In genomic region chr4:138199568-138200235, GRCh38 we compare ENCODE assay signal across 8 cellular contexts. TPM values are rescaled to one million over a fixed set of nuclear protein-coding genes. Genes with fewer than 3 reads are reported as not detected.
DNase-seq lines count a peak whose midpoint lies in the region; ATAC-seq and TF ChIP-seq lines count a peak whose summit lies in the region.

No MANE protein-coding gene starts in this region.

- no peaks in the 10 kb centered on the region for H3K9me3 ChIP-seq in mammary epithelial cell (replicated peaks; ENCODE audit: insufficient read depth, low read length)
- no peaks in the 10 kb centered on the region for H3K9me3 ChIP-seq in osteoblast (ENCODE audit: low read depth, low read length)

- TF ChIP-seq CTCF in mammary epithelial cell (conservative IDR thresholded peaks at IDR 0.05 in 1 of 2, IDR thresholded peaks at IDR 0.05 in 1 of 2; ENCODE audit: extremely low read depth in 1 of 2, insufficient read depth in 1 of 2, low read depth in 1 of 2, low read length in 2 of 2) (no peak), osteoblast (IDR thresholded peaks at IDR 0.05; ENCODE audit: extremely low read depth, low read depth, low read length) (no peak)

- H3K9ac ChIP-seq in mammary epithelial cell (ENCODE audit: insufficient read depth, low read length), result peak overlapping the region; percentile 51

- BruUV-seq in mammary epithelial cell (replicated peaks; lab: Mats Ljungman, UMichigan), result TSS peak; percentile 97

- no peaks in the 10 kb centered on the region for H3K27me3 ChIP-seq in mammary epithelial cell (ENCODE audit: insufficient read depth, low read length)
- no peaks in the 10 kb centered on the region for H3K27me3 ChIP-seq in osteoblast (ENCODE audit: insufficient read depth, low read length)

- peak overlapping the region; percentile 81 for H3K27ac ChIP-seq in mammary epithelial cell (ENCODE audit: insufficient read depth, low read depth, low read length)
- H3K27ac ChIP-seq in osteoblast (ENCODE audit: low read depth, low read length), result peak overlapping the region; percentile 15

- peak; percentile 62 for ATAC-seq in HG03342 (IDR thresholded peaks at IDR 0.05; ENCODE audit: unreplicated experiment)

- H3K36me3 ChIP-seq in mammary epithelial cell (ENCODE audit: insufficient read depth, low read length) (no peaks in the 10 kb centered on the region), osteoblast (ENCODE audit: insufficient read depth, low read length) (no peaks in the 10 kb centered on the region)

- in situ Hi-C loops in mammary epithelial cell (cut with MboI; ENCODE audit: low sequenced_read_pairs in 2 of 2), result loop anchor here in 1 of 2 donors (25.0 kb wide), 1 partner anchor 162 kb away; no protein-coding TSS in a partner anchor

- dilution Hi-C loops in mammary epithelial cell (cut with HindIII; ENCODE audit: low sequenced_read_pairs), result no loop called here

- 22% methylated on average over 5 of the region's 5 CpGs for WGBS in mammary epithelial cell (ENCODE audit: low coverage, missing lambda C conversion rate)

- H3K79me2 ChIP-seq in mammary epithelial cell (ENCODE audit: insufficient read depth, low read length) (peaks cover 6% of the 10 kb centered on the region), osteoblast (ENCODE audit: insufficient read depth, low read length) (no peaks in the 10 kb centered on the region)

- H3K4me1 ChIP-seq in mammary epithelial cell (ENCODE audit: insufficient read depth, low read length) (peaks cover 19% of the 10 kb centered on the region), osteoblast (ENCODE audit: insufficient read depth, low read length) (no peaks in the 10 kb centered on the region)

- H4K20me1 ChIP-seq in mammary epithelial cell (ENCODE audit: insufficient read depth, low read length) (no peaks in the 10 kb centered on the region), osteoblast (ENCODE audit: insufficient read depth, low read length) (no peaks in the 10 kb centered on the region)

- H3K4me3 ChIP-seq in mammary epithelial cell (replicated peaks in 1 of 3; ENCODE audit: insufficient read depth in 1 of 3, low read depth in 2 of 3, low read length in 3 of 3), result no peak overlapping the region
- H3K4me3 ChIP-seq in osteoblast (ENCODE audit: insufficient read depth, low read length), result peak overlapping the region; percentile 15

- H3K4me2 ChIP-seq in mammary epithelial cell (ENCODE audit: insufficient read depth, low read depth, low read length) (peak overlapping the region; percentile 68), osteoblast (ENCODE audit: insufficient read depth, low read length) (peak overlapping the region; percentile 70)

- CTCF ChIA-PET in mammary epithelial cell (lab: Charles Lee; ENCODE audit: low non-redundant PET), result no interaction called here

- DNase-seq in SIG-M5 treated with dmso at 0.1 percent for 504 hours (lab: John Stamatoyannopoulos, UW; ENCODE audit: unreplicated experiment) (peak; percentile 15), SIG-M5 (lab: John Stamatoyannopoulos, UW) (no peak), mammary epithelial cell (peak; percentile 94), osteoblast (ENCODE audit: insufficient read length, low spot score, missing footprints) (peak; percentile 35)
- DNase-seq in activated T-cell treated with anti-CD3 and anti-CD28 coated beads, Interleukin-2, amount 50 U/mL, for 48 hours, result no peak
- no peak for DNase-seq in effector CD4-positive, alpha-beta T cell
- no peak for DNase-seq in activated CD4-positive, alpha-beta T cell treated with anti-CD3 and anti-CD28 coated beads, Interleukin-2, amount 50 U/mL, for 1 hour

- peak overlapping the region; percentile 46 for H2AFZ ChIP-seq in mammary epithelial cell (ENCODE audit: low read depth, low read length)
- H2AFZ ChIP-seq in osteoblast (ENCODE audit: low read length), result peak overlapping the region; percentile 81

- intact Hi-C loops in mammary epithelial cell (cut with micrococcal nuclease), result no loop called here

RNA-seq across cellular contexts. Expression of gene SLC7A11, which starts 42.4 kb away (rescaled TPM):
- total RNA-seq in mammary epithelial cell (100 to 1,000 TPM in 1 of 2 donors, 10 to 100 TPM in 1; 80.2 to 248 TPM), osteoblast (46.3 and 55.7 TPM in 2 replicates)
- 18.7 TPM for polyA plus RNA-seq in mammary epithelial cell
- polyA minus RNA-seq in mammary epithelial cell, result 48.9 TPM

Comparison
In these comparisons a context has a peak if more than half of its experiments do, and no peak if none do; other contexts are left out.
1. DNase-seq: peak in SIG-M5 treated with dmso at 0.1 percent for 504 hours (single experiment), mammary epithelial cell (single experiment) and osteoblast (single experiment); none in SIG-M5 (single experiment), activated T-cell treated with anti-CD3 and anti-CD28 coated beads, Interleukin-2, amount 50 U/mL, for 48 hours (0 of 2), effector CD4-positive, alpha-beta T cell (single experiment) and activated CD4-positive, alpha-beta T cell treated with anti-CD3 and anti-CD28 coated beads, Interleukin-2, amount 50 U/mL, for 1 hour (single experiment).